8 cellular contexts compared by ENCODE assay signal in genomic region chr1:119711804-119712341, GRCh38. TPM values are rescaled to one million over a fixed set of nuclear protein-coding genes. Genes with fewer than 3 reads are reported as not detected.
A peak's percentile ranks its signal among the peaks of the same experiment; 100 is the strongest.
DNase-seq lines count a peak whose midpoint lies in the region; ATAC-seq and TF ChIP-seq lines count a peak whose summit lies in the region.

PHGDH (plus strand) TSS chr1:119711934; CDS start chr1:119712023, 89 bp downstream.

- H3K9me3 Mint-ChIP-seq in stimulated activated effector memory CD8-positive, alpha-beta T cell treated with anti-CD3 and anti-CD28 coated beads, Interleukin-12 subunit alpha, Interleukin-12 subunit beta, amount 100 ng/mL, for 72 hours: no peaks in the 10 kb centered on the region

- H3K27ac ChIP-seq in epithelial cell of prostate: peak within 1 kb of the TSS; percentile 79

- CTCF ChIA-PET in activated CD8-positive, alpha-beta memory T cell treated with anti-CD3 and anti-CD28 coated beads for 36 hours (lab: Charles Lee): interaction anchor here (0.8 to 0.9 kb wide), 2 partner anchors 63 to 93 kb away, joined by 3 read pairs; partner anchors contain the start of gene ZNF697

- POLR2A ChIA-PET in activated CD8-positive, alpha-beta memory T cell treated with anti-CD3 and anti-CD28 coated beads for 36 hours (lab: Charles Lee): interaction anchor here (0.7 kb wide), 2 partner anchors 410 to 531 kb away, joined by 5 to 11 read pairs; no protein-coding TSS in a partner anchor

- peak; percentile 69 for ATAC-seq in HG03108 (IDR thresholded peaks at IDR 0.05; ENCODE audit: unreplicated experiment)
- ATAC-seq in stimulated activated effector memory CD8-positive, alpha-beta T cell treated with anti-CD3 and anti-CD28 coated beads, Interleukin-12 subunit alpha, Interleukin-12 subunit beta, amount 100 ng/mL, for 72 hours: peak; percentile 77

- DNase-seq in 8988T (peak; percentile 61), NCI-H446 treated with DMSO at 0.1 percent for 48 hours (lab: John Stamatoyannopoulos, UW) (peak; percentile 72), epithelial cell of prostate (ENCODE audit: low read depth, low spot score) (no peak), mucosa of gallbladder (ENCODE audit: low spot score) (peak; percentile 51)
- peak; percentile 11 to 79 for DNase-seq in stimulated activated effector memory CD8-positive, alpha-beta T cell treated with anti-CD3 and anti-CD28 coated beads, Interleukin-12 subunit alpha, Interleukin-12 subunit beta, amount 100 ng/mL, for 72 hours (ENCODE audit: low spot score in 2 of 2)

- peak; percentile 49 for TF ChIP-seq POLR2A in GM15510 (IDR thresholded peaks at IDR 0.05; ENCODE audit: borderline replicate concordance, extremely low read depth, insufficient read length)

- H3K36me3 Mint-ChIP-seq in stimulated activated effector memory CD8-positive, alpha-beta T cell treated with anti-CD3 and anti-CD28 coated beads, Interleukin-12 subunit alpha, Interleukin-12 subunit beta, amount 100 ng/mL, for 72 hours: no peaks in the 10 kb centered on the region

- peaks cover 16% of the 10 kb centered on the region for H3K4me1 Mint-ChIP-seq in stimulated activated effector memory CD8-positive, alpha-beta T cell treated with anti-CD3 and anti-CD28 coated beads, Interleukin-12 subunit alpha, Interleukin-12 subunit beta, amount 100 ng/mL, for 72 hours

- peak within 1 kb of the TSS; percentile 88 for H3K27ac Mint-ChIP-seq in stimulated activated effector memory CD8-positive, alpha-beta T cell treated with anti-CD3 and anti-CD28 coated beads, Interleukin-12 subunit alpha, Interleukin-12 subunit beta, amount 100 ng/mL, for 72 hours

- peak within 1 kb of the TSS; percentile 83 for H3K4me3 Mint-ChIP-seq in stimulated activated effector memory CD8-positive, alpha-beta T cell treated with anti-CD3 and anti-CD28 coated beads, Interleukin-12 subunit alpha, Interleukin-12 subunit beta, amount 100 ng/mL, for 72 hours

RNA-seq across cellular contexts. Expression of gene PHGDH, which starts in this region (rescaled TPM):
- total RNA-seq in activated CD8-positive, alpha-beta memory T cell treated with anti-CD3 and anti-CD28 coated beads for 36 hours: 100 to 1,000 TPM; 171 to 185 TPM
- 12.8 TPM for total RNA-seq in mucosa of gallbladder

Comparison
In these comparisons a context has a peak if more than half of its experiments do, and no peak if none do; other contexts are left out.
1. RNA of gene PHGDH (total RNA-seq): 171 to 185 TPM in activated CD8-positive, alpha-beta memory T cell treated with anti-CD3 and anti-CD28 coated beads for 36 hours; 12.8 TPM in mucosa of gallbladder (single experiment); every median in the first group is over 10 times any median in the second.